In the genomic region with DNA sequence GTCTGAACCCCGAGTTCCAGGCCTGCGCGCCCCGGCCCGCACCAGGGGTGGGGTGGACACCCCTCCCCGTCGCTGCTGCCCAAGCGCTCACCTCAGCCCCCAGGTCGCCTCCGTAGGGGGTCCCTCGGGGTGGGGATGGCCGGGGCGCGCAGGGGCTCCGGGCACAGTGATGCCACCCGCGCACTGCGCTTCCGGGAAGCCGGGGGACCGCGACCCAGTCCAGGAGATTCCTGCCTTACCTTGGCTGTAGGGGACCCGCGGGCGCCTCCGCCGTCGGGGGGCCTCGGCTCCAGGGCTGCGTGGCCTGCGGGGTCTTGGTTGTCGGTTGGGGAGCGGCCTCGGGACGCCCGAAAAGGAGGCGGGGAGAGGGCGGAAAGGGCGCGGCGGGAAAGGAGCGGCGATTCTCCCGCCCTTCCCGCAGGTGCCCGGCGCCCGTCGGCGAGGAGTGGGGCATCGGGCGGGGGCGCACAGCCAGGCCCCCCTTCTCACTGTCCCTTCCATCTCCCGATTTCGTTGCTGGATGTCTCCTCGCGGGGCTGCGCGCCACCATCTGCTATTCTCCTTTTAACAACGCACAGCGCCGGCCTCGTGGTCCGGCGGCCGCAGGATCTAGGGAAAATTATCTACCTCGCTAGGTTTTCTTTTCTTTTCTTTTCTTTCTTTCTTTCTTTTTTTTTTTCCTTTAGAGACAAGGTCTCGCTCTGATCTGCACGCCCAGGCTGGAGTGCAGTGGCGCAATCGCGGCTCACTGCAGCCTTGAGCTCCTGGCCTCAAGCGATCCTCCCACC, we compare ENCODE assay signal across 1 cellular context.
TF ChIP-seq lines count a peak whose summit lies in the region.

A gene (minus strand): TSS at position 355 of the 788 bp plus-strand sequence. CDS start 3,323 bp downstream, outside the sequence.

TF ChIP-seq in HepG2, 621 proteins besides CTCF, POLR2A, EP300 and RAD21 (continued from another document and continues in another):
- TF ChIP-seq SMARCC2 (IDR thresholded peaks at IDR 0.05) (no peak), ZNF703 (CRISPR knock-in tag; IDR thresholded peaks at IDR 0.05; ENCODE audit: borderline replicate concordance) (peak; percentile 62), ZNF776 (CRISPR knock-in tag; IDR thresholded peaks at IDR 0.05) (no peak), NR2F6 (IDR thresholded peaks at IDR 0.05) (no peak), NR2F6 (CRISPR knock-in tag; IDR thresholded peaks at IDR 0.05) (peak; percentile 5; the same call in 1 of the 2 replicates), SMAD9 (CRISPR knock-in tag; IDR thresholded peaks at IDR 0.05) (peak; percentile 35; the same call in 1 of the 2 replicates), ZNF607 (CRISPR knock-in tag; IDR thresholded peaks at IDR 0.05; ENCODE audit: borderline replicate concordance) (no peak; the same call in none of the 2 replicates), ZNF207 (IDR thresholded peaks at IDR 0.05; ENCODE audit: borderline replicate concordance) (no peak), ZNF326 (CRISPR knock-in tag; IDR thresholded peaks at IDR 0.05; ENCODE audit: borderline replicate concordance) (no peak), ZNF3 (CRISPR knock-in tag; IDR thresholded peaks at IDR 0.05) (0 out of 2 replicates have a peak, but pooled peaks have one; percentile 48), EED (CRISPR knock-in tag; IDR thresholded peaks at IDR 0.05) (no peak), NFRKB (IDR thresholded peaks at IDR 0.05) (no peak), BCL6 (CRISPR knock-in tag; IDR thresholded peaks at IDR 0.05) (no peak), CCAR2 (optimal IDR thresholded peaks at IDR 0.05; ENCODE audit: low read depth, low read length) (no peak), ZNF382 (CRISPR knock-in tag; IDR thresholded peaks at IDR 0.05; ENCODE audit: borderline replicate concordance) (no peak; the same call in 1 of the 2 replicates), ZNF737 (CRISPR knock-in tag; IDR thresholded peaks at IDR 0.05; ENCODE audit: borderline replicate concordance) (no peak), SOX6 (IDR thresholded peaks at IDR 0.05) (no peak), SOX6 (CRISPR knock-in tag; IDR thresholded peaks at IDR 0.05) (no peak), ZNF616 (CRISPR knock-in tag; IDR thresholded peaks at IDR 0.05; ENCODE audit: low read depth) (peak; percentile 65), NPAS2 (CRISPR knock-in tag; IDR thresholded peaks at IDR 0.05; ENCODE audit: borderline replicate concordance) (no peak), ZNF460 (CRISPR knock-in tag; IDR thresholded peaks at IDR 0.05; ENCODE audit: borderline replicate concordance) (no peak; the same call in 1 of the 2 replicates), JDP2 (CRISPR knock-in tag; IDR thresholded peaks at IDR 0.05; ENCODE audit: borderline replicate concordance) (no peak; the same call in 1 of the 2 replicates), MED1 (CRISPR knock-in tag; IDR thresholded peaks at IDR 0.05) (peak; percentile 50), KMT2A (CRISPR knock-in tag; IDR thresholded peaks at IDR 0.05) (no peak), SIX1 (CRISPR knock-in tag; IDR thresholded peaks at IDR 0.05; ENCODE audit: borderline replicate concordance) (peak; percentile 15; the same call in 1 of the 2 replicates), ZNF564 (CRISPR knock-in tag; IDR thresholded peaks at IDR 0.05) (peak; percentile 45; the same call in 1 of the 2 replicates), MIER2 (CRISPR knock-in tag; IDR thresholded peaks at IDR 0.05) (no peak)
- TF ChIP-seq, protein P1, sequence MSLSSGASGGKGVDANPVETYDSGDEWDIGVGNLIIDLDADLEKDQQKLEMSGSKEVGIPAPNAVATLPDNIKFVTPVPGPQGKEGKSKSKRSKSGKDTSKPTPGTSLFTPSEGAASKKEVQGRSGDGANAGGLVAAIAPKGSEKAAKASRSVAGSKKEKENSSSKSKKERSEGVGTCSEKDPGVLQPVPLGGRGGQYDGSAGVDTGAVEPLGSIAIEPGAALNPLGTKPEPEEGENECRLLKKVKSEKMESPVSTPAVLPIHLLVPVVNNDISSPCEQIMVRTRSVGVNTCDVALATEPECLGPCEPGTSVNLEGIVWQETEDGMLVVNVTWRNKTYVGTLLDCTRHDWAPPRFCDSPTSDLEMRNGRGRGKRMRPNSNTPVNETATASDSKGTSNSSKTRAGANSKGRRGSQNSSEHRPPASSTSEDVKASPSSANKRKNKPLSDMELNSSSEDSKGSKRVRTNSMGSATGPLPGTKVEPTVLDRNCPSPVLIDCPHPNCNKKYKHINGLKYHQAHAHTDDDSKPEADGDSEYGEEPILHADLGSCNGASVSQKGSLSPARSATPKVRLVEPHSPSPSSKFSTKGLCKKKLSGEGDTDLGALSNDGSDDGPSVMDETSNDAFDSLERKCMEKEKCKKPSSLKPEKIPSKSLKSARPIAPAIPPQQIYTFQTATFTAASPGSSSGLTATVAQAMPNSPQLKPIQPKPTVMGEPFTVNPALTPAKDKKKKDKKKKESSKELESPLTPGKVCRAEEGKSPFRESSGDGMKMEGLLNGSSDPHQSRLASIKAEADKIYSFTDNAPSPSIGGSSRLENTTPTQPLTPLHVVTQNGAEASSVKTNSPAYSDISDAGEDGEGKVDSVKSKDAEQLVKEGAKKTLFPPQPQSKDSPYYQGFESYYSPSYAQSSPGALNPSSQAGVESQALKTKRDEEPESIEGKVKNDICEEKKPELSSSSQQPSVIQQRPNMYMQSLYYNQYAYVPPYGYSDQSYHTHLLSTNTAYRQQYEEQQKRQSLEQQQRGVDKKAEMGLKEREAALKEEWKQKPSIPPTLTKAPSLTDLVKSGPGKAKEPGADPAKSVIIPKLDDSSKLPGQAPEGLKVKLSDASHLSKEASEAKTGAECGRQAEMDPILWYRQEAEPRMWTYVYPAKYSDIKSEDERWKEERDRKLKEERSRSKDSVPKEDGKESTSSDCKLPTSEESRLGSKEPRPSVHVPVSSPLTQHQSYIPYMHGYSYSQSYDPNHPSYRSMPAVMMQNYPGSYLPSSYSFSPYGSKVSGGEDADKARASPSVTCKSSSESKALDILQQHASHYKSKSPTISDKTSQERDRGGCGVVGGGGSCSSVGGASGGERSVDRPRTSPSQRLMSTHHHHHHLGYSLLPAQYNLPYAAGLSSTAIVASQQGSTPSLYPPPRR (CRISPR knock-in tag; IDR thresholded peaks at IDR 0.05; ENCODE audit: borderline replicate concordance), result peak; percentile 5; the same call in 1 of the 2 replicates
- TF ChIP-seq, protein P2, sequence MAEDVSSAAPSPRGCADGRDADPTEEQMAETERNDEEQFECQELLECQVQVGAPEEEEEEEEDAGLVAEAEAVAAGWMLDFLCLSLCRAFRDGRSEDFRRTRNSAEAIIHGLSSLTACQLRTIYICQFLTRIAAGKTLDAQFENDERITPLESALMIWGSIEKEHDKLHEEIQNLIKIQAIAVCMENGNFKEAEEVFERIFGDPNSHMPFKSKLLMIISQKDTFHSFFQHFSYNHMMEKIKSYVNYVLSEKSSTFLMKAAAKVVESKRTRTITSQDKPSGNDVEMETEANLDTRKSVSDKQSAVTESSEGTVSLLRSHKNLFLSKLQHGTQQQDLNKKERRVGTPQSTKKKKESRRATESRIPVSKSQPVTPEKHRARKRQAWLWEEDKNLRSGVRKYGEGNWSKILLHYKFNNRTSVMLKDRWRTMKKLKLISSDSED (CRISPR knock-in tag; IDR thresholded peaks at IDR 0.05), result no peak
- TF ChIP-seq, protein P3, sequence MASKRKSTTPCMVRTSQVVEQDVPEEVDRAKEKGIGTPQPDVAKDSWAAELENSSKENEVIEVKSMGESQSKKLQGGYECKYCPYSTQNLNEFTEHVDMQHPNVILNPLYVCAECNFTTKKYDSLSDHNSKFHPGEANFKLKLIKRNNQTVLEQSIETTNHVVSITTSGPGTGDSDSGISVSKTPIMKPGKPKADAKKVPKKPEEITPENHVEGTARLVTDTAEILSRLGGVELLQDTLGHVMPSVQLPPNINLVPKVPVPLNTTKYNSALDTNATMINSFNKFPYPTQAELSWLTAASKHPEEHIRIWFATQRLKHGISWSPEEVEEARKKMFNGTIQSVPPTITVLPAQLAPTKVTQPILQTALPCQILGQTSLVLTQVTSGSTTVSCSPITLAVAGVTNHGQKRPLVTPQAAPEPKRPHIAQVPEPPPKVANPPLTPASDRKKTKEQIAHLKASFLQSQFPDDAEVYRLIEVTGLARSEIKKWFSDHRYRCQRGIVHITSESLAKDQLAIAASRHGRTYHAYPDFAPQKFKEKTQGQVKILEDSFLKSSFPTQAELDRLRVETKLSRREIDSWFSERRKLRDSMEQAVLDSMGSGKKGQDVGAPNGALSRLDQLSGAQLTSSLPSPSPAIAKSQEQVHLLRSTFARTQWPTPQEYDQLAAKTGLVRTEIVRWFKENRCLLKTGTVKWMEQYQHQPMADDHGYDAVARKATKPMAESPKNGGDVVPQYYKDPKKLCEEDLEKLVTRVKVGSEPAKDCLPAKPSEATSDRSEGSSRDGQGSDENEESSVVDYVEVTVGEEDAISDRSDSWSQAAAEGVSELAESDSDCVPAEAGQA (IDR thresholded peaks at IDR 0.05; ENCODE audit: low read depth), result no peak
- TF ChIP-seq, protein P3 (CRISPR knock-in tag; IDR thresholded peaks at IDR 0.05; ENCODE audit: borderline replicate concordance), result peak; percentile 83; the same call in 1 of the 2 replicates
- TF ChIP-seq, protein P4, sequence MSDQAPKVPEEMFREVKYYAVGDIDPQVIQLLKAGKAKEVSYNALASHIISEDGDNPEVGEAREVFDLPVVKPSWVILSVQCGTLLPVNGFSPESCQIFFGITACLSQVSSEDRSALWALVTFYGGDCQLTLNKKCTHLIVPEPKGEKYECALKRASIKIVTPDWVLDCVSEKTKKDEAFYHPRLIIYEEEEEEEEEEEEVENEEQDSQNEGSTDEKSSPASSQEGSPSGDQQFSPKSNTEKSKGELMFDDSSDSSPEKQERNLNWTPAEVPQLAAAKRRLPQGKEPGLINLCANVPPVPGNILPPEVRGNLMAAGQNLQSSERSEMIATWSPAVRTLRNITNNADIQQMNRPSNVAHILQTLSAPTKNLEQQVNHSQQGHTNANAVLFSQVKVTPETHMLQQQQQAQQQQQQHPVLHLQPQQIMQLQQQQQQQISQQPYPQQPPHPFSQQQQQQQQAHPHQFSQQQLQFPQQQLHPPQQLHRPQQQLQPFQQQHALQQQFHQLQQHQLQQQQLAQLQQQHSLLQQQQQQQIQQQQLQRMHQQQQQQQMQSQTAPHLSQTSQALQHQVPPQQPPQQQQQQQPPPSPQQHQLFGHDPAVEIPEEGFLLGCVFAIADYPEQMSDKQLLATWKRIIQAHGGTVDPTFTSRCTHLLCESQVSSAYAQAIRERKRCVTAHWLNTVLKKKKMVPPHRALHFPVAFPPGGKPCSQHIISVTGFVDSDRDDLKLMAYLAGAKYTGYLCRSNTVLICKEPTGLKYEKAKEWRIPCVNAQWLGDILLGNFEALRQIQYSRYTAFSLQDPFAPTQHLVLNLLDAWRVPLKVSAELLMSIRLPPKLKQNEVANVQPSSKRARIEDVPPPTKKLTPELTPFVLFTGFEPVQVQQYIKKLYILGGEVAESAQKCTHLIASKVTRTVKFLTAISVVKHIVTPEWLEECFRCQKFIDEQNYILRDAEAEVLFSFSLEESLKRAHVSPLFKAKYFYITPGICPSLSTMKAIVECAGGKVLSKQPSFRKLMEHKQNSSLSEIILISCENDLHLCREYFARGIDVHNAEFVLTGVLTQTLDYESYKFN (CRISPR knock-in tag; conservative IDR thresholded peaks at IDR 0.05), result peak; percentile 9; the same call in 1 of the 2 replicates
- TF ChIP-seq, protein P5, sequence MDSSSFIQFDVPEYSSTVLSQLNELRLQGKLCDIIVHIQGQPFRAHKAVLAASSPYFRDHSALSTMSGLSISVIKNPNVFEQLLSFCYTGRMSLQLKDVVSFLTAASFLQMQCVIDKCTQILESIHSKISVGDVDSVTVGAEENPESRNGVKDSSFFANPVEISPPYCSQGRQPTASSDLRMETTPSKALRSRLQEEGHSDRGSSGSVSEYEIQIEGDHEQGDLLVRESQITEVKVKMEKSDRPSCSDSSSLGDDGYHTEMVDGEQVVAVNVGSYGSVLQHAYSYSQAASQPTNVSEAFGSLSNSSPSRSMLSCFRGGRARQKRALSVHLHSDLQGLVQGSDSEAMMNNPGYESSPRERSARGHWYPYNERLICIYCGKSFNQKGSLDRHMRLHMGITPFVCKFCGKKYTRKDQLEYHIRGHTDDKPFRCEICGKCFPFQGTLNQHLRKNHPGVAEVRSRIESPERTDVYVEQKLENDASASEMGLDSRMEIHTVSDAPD (CRISPR knock-in tag; IDR thresholded peaks at IDR 0.05), result no peak
- TF ChIP-seq, protein P6, sequence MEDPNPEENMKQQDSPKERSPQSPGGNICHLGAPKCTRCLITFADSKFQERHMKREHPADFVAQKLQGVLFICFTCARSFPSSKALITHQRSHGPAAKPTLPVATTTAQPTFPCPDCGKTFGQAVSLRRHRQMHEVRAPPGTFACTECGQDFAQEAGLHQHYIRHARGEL (CRISPR knock-in tag; IDR thresholded peaks at IDR 0.05), result no peak
- TF ChIP-seq, protein P7, sequence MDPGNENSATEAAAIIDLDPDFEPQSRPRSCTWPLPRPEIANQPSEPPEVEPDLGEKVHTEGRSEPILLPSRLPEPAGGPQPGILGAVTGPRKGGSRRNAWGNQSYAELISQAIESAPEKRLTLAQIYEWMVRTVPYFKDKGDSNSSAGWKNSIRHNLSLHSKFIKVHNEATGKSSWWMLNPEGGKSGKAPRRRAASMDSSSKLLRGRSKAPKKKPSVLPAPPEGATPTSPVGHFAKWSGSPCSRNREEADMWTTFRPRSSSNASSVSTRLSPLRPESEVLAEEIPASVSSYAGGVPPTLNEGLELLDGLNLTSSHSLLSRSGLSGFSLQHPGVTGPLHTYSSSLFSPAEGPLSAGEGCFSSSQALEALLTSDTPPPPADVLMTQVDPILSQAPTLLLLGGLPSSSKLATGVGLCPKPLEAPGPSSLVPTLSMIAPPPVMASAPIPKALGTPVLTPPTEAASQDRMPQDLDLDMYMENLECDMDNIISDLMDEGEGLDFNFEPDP (CRISPR knock-in tag; conservative IDR thresholded peaks at IDR 0.05), result 0 out of 2 replicates have a peak, but pooled peaks have one; percentile 40
- TF ChIP-seq, protein P8, sequence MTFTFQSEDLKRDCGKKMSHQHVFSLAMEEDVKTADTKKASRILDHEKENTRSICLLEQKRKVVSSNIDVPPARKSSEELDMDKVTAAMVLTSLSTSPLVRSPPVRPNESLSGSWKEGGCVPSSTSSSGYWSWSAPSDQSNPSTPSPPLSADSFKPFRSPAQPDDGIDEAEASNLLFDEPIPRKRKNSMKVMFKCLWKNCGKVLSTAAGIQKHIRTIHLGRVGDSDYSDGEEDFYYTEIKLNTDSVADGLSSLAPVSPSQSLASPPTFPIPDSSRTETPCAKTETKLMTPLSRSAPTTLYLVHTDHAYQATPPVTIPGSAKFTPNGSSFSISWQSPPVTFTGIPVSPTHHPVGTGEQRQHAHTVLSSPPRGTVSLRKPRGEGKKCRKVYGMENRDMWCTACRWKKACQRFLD (CRISPR knock-in tag; IDR thresholded peaks at IDR 0.05; ENCODE audit: borderline replicate concordance), result no peak; the same call in 1 of the 2 replicates
